Comparison of ENCODE assay signal across 1 cellular context in the genomic region with DNA sequence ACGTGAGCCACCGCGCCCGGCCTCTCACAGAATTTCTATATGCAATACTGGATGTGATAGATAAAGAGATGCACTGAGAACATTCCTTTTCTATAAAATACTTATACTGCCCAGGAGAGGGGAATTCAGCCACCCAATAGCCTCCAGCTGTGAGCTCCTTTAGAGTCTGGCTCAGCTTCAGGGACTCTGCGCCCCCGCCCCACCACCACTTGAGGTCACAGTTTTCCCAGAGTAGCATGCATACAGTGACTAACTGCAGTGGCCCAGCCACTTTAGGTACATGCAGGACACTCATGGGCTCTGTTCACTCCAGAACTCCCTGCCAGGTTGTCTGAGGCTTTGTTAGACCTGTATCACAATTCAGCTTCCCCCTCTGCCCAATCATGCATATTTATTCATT.
TF ChIP-seq lines count a peak whose summit lies in the region.

No MANE protein-coding gene starts in this region.

TF ChIP-seq in GM23338, 12 proteins besides CTCF, POLR2A, EP300 and RAD21 (continued from another document):
- TF ChIP-seq, protein P1, sequence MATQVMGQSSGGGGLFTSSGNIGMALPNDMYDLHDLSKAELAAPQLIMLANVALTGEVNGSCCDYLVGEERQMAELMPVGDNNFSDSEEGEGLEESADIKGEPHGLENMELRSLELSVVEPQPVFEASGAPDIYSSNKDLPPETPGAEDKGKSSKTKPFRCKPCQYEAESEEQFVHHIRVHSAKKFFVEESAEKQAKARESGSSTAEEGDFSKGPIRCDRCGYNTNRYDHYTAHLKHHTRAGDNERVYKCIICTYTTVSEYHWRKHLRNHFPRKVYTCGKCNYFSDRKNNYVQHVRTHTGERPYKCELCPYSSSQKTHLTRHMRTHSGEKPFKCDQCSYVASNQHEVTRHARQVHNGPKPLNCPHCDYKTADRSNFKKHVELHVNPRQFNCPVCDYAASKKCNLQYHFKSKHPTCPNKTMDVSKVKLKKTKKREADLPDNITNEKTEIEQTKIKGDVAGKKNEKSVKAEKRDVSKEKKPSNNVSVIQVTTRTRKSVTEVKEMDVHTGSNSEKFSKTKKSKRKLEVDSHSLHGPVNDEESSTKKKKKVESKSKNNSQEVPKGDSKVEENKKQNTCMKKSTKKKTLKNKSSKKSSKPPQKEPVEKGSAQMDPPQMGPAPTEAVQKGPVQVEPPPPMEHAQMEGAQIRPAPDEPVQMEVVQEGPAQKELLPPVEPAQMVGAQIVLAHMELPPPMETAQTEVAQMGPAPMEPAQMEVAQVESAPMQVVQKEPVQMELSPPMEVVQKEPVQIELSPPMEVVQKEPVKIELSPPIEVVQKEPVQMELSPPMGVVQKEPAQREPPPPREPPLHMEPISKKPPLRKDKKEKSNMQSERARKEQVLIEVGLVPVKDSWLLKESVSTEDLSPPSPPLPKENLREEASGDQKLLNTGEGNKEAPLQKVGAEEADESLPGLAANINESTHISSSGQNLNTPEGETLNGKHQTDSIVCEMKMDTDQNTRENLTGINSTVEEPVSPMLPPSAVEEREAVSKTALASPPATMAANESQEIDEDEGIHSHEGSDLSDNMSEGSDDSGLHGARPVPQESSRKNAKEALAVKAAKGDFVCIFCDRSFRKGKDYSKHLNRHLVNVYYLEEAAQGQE (IDR thresholded peaks at IDR 0.05; ENCODE audit: unreplicated experiment), result no peak
- TF ChIP-seq ZNF331 (CRISPR knock-in tag; IDR thresholded peaks at IDR 0.05; ENCODE audit: low read depth) (no peak), NANOG (IDR thresholded peaks at IDR 0.05; ENCODE audit: borderline replicate concordance) (no peak), STAT1 (IDR thresholded peaks at IDR 0.05; ENCODE audit: unreplicated experiment) (no peak)
